ENCODE assay signal across 8 cellular contexts in genomic region chr17:48908853-48909394, GRCh38. TPM values are rescaled to one million over a fixed set of nuclear protein-coding genes. Genes with fewer than 3 reads are reported as not detected.
DNase-seq lines count a peak whose midpoint lies in the region; ATAC-seq and TF ChIP-seq lines count a peak whose summit lies in the region.

No MANE protein-coding gene starts in this region.

- peaks cover 15% of the 10 kb centered on the region for H3K4me1 ChIP-seq in mesendoderm (ENCODE audit: control insufficient read depth, low read depth, low read length)

- H3K4me2 ChIP-seq in mesendoderm (ENCODE audit: low read length) = peak overlapping the region; percentile 68

- peaks cover 27% of the 10 kb centered on the region for H3K79me1 ChIP-seq in mesendoderm (ENCODE audit: low read length)

- peaks cover 48% of the 10 kb centered on the region for H3K36me3 Mint-ChIP-seq in effector memory CD8-positive, alpha-beta T cell (ENCODE audit: insufficient read depth)

- peaks cover 19% of the 10 kb centered on the region for H3K36me3 ChIP-seq in mesendoderm (ENCODE audit: control insufficient read depth, insufficient read depth, low read length)

- peak overlapping the region; percentile 95 for H4K8ac ChIP-seq in mesendoderm (ENCODE audit: low read depth, low read length)

- H3K18ac ChIP-seq in mesendoderm (ENCODE audit: low read length) = peak overlapping the region; percentile 100

- H2BK15ac ChIP-seq in mesendoderm (replicated peaks; ENCODE audit: low read depth) = no peak overlapping the region

- peak overlapping the region; percentile 95 for H3K9ac ChIP-seq in mesendoderm (ENCODE audit: low read length)

- H3K79me2 ChIP-seq in mesendoderm (ENCODE audit: control insufficient read depth, insufficient read depth, low read length) = peaks cover 44% of the 10 kb centered on the region

- peak overlapping the region; percentile 72 for H3K4me3 ChIP-seq in AG09309 (ENCODE audit: control insufficient read depth, low read depth, low read length)
- H3K4me3 ChIP-seq in mesendoderm (ENCODE audit: low read length) = peak overlapping the region; percentile 92

- H3K56ac ChIP-seq in mesendoderm (ENCODE audit: low read length) = peak overlapping the region; percentile 99

- H3K4ac ChIP-seq in mesendoderm (ENCODE audit: low read depth, low read length) = peak overlapping the region; percentile 100

- peak; percentile 25 for ATAC-seq in HG03520 (IDR thresholded peaks at IDR 0.05; ENCODE audit: unreplicated experiment)
- peak; percentile 47 for ATAC-seq in effector memory CD8-positive, alpha-beta T cell (replicated peaks)

- peak; percentile 24 for DNase-seq in AG09309 (ENCODE audit: low read depth)
- DNase-seq in GM19240 (ENCODE audit: insufficient read length, low spot score) = peak; percentile 59
- DNase-seq in NCI-H82 treated with DMSO at 0.1 percent for 48 hours (lab: John Stamatoyannopoulos, UW; ENCODE audit: unreplicated experiment) = peak; percentile 85
- peak; percentile 83 to 87 for DNase-seq in activated CD8-positive, alpha-beta memory T cell treated with anti-CD3 and anti-CD28 coated beads for 4 hours (ENCODE audit: low read depth in 2 of 2)
- DNase-seq in effector memory CD8-positive, alpha-beta T cell = peak; percentile 64 to 79 (median 71)
- peak; percentile 97 for DNase-seq in mesendoderm
- DNase-seq in stimulated activated CD8-positive, alpha-beta memory T cell treated with anti-CD3 and anti-CD28 coated beads, Interleukin-15, amount 100 ng/mL, for 1 hour (ENCODE audit: low read depth) = peak; percentile 76

- H2AK5ac ChIP-seq in mesendoderm (ENCODE audit: low read length) = no peak overlapping the region

- H3K27ac Mint-ChIP-seq in effector memory CD8-positive, alpha-beta T cell = peak overlapping the region; percentile 94 to 96

- H3K27me3 ChIP-seq in mesendoderm (ENCODE audit: insufficient read depth, low read length, poor library complexity) = no peaks in the 10 kb centered on the region

- H4K5ac ChIP-seq in mesendoderm (ENCODE audit: low read length) = no peak overlapping the region

- no peak for TF ChIP-seq CTCF in AG09309 (IDR thresholded peaks at IDR 0.05; ENCODE audit: control insufficient read depth, insufficient read depth, low read depth, low read length, missing control alignments)

- H3K27ac ChIP-seq in mesendoderm (ENCODE audit: low read depth, low read length) = peak overlapping the region; percentile 99

- H3K4me3 Mint-ChIP-seq in effector memory CD8-positive, alpha-beta T cell = peak overlapping the region; percentile 86 to 87

- no peaks in the 10 kb centered on the region for H3K27me3 Mint-ChIP-seq in effector memory CD8-positive, alpha-beta T cell

- H2BK5ac ChIP-seq in mesendoderm (ENCODE audit: low read length) = no peak overlapping the region

- WGBS in mesendoderm (ENCODE audit: extremely low coverage, insufficient coverage, low lambda C conversion rate) = no CpG with 5 or more reads among the region's 36 CpGs

- no peak overlapping the region for H3K23ac ChIP-seq in mesendoderm (ENCODE audit: low read length)

- peak overlapping the region; percentile 98 for H2BK120ac ChIP-seq in mesendoderm (ENCODE audit: low read depth, low read length)

- peaks cover 41 to 51% of the 10 kb centered on the region in 2 donors for H3K4me1 Mint-ChIP-seq in effector memory CD8-positive, alpha-beta T cell (ENCODE audit: low read depth in 2 of 2)

- no peaks in the 10 kb centered on the region for H3K9me3 Mint-ChIP-seq in effector memory CD8-positive, alpha-beta T cell

RNA-seq across cellular contexts. Expression of gene UBE2Z, which starts 0.7 kb away (rescaled TPM):
- 52.0 TPM for polyA plus RNA-seq in mesendoderm (2013, experiment 1 of 2)
- polyA plus RNA-seq in mesendoderm (2013, experiment 2 of 2) = 52.4 TPM

RNA-seq across cellular contexts. Expression of gene ATP5MC1, which starts 16.3 kb away (rescaled TPM):
- 153 TPM for polyA plus RNA-seq in mesendoderm (2013, experiment 1 of 2)
- 158 TPM for polyA plus RNA-seq in mesendoderm (2013, experiment 2 of 2)

RNA-seq across cellular contexts. Expression of gene SNF8, which starts 35.7 kb away (rescaled TPM):
- 115 TPM for polyA plus RNA-seq in mesendoderm (2013, experiment 1 of 2)
- 113 TPM for polyA plus RNA-seq in mesendoderm (2013, experiment 2 of 2)

RNA-seq across cellular contexts. Expression of gene GIP, which starts 59.5 kb away (rescaled TPM):
- 0.20 TPM for polyA plus RNA-seq in mesendoderm (2013, experiment 1 of 2)
- polyA plus RNA-seq in mesendoderm (2013, experiment 2 of 2) = 0.35 TPM

Comparison
In these comparisons a context has a peak if more than half of its experiments do, and no peak if none do; other contexts are left out.
1. Peak in every context shown above with its lines: DNase-seq, ATAC-seq, H3K4me3 ChIP-seq and H3K27ac ChIP-seq.
2. DNase-seq: peak in every context shown above with its lines; median percentile 97 in mesendoderm; 85 in NCI-H82 treated with DMSO at 0.1 percent for 48 hours; 85 in activated CD8-positive, alpha-beta memory T cell treated with anti-CD3 and anti-CD28 coated beads for 4 hours; 76 in stimulated activated CD8-positive, alpha-beta memory T cell treated with anti-CD3 and anti-CD28 coated beads, Interleukin-15, amount 100 ng/mL, for 1 hour; 71 in effector memory CD8-positive, alpha-beta T cell; 59 in GM19240; 24 in AG09309.